Comparison of ENCODE assay signal across 26 cellular contexts in genomic region chr1:84745857-84746256, GRCh38.
"Had no signal": no experiment of that assay in that cellular context is flagged by ENCODE, and none has a peak within 500 bp of the region (broad histone marks: within the 10 kb centered on the region; RNA-seq: fewer than 3 reads in every experiment).

No MANE protein-coding gene starts in this region.

- DNase-seq: stimulated activated CD4-positive, alpha-beta T cell treated with anti-CD3 and anti-CD28 coated beads, Interleukin-2, amount 100 ng/mL, for 48 hours; stimulated activated CD4-positive, alpha-beta T cell treated with anti-CD3 and anti-CD28 coated beads, Interleukin-4, amount 100 ng/mL, for 1 hour; stimulated activated CD4-positive, alpha-beta T cell treated with anti-CD3 and anti-CD28 coated beads, Interleukin-4, amount 100 ng/mL, for 24 hours; stimulated activated CD4-positive, alpha-beta T cell treated with anti-CD3 and anti-CD28 coated beads, Interleukin-4, amount 100 ng/mL, for 4 hours; stimulated activated CD8-positive, alpha-beta memory T cell treated with anti-CD3 and anti-CD28 coated beads, Interleukin-4, amount 100 ng/mL, for 48 hours; stimulated activated naive B cell treated with anti-CD40 and anti-IgM and Interleukin-4, amounts not matched to agents 10 μg/mL and 1 μg/mL and 100 μg/mL, for 72 hours; stimulated activated naive CD4-positive, alpha-beta T cell; stimulated activated naive CD4-positive, alpha-beta T cell treated with Interleukin-2 at 50 U/mL for 16 hours; stimulated activated naive CD8-positive, alpha-beta T cell treated with anti-CD3 and anti-CD28 coated beads, Interleukin-15, amount 100 ng/mL, for 72 hours; stimulated activated naive CD8-positive, alpha-beta T cell treated with anti-CD3 and anti-CD28 coated beads, Interleukin-15, Interleukin-2, amounts not matched to agents 100 U/mL and 50 U/mL, for 24 hours; stomach; substantia nigra; testis; thyroid gland; tibial artery; transverse colon; trophoblast cell; upper lobe of left lung; upper lobe of right lung; uterus had no signal

- H3K27me3 ChIP-seq: suprapubic skin, testis, thyroid gland, tibial artery, tibial nerve, transverse colon, upper lobe of left lung, upper lobe of right lung, uterus, vagina had no signal

- ATAC-seq: stimulated activated effector memory CD8-positive, alpha-beta T cell treated with anti-CD3 and anti-CD28 coated beads, Interleukin-12 subunit alpha, Interleukin-12 subunit beta, amount 100 ng/mL, for 72 hours; stimulated activated memory B cell treated with anti-CD40 and anti-IgM and Interleukin-4, amounts not matched to agents 10 μg/mL and 1 μg/mL and 100 μg/mL, for 72 hours; stimulated activated naive B cell treated with anti-CD40 and anti-IgM and Interleukin-4, amounts not matched to agents 10 μg/mL and 1 μg/mL and 100 μg/mL, for 72 hours; stimulated activated naive CD8-positive, alpha-beta T cell treated with anti-CD3 and anti-CD28 coated beads, Interleukin-15, amount 100 ng/mL, for 72 hours; stimulated activated naive CD8-positive, alpha-beta T cell treated with anti-CD3 and anti-CD28 coated beads, Interleukin-15, Interleukin-2, amounts not matched to agents 100 U/mL and 50 U/mL, for 24 hours; upper lobe of right lung had no signal

- H3K9me3 ChIP-seq: stomach, suprapubic skin, testis, thoracic aorta, thyroid gland, tibial artery, tibial nerve, transverse colon, upper lobe of left lung, upper lobe of right lung, uterus, vagina had no signal

- H3K27ac ChIP-seq: stomach, suprapubic skin, testis, thoracic aorta, thyroid gland, tibial artery, tibial nerve, transverse colon, upper lobe of left lung, upper lobe of right lung, uterus, vagina had no signal

- H3K4me1 ChIP-seq: testis, thyroid gland, tibial artery, tibial nerve, transverse colon, upper lobe of left lung, upper lobe of right lung, uterus, vagina had no signal

- H3K4me3 ChIP-seq: stomach, suprapubic skin, testis, thoracic aorta, thyroid gland, tibial artery, tibial nerve, transverse colon, upper lobe of left lung, upper lobe of right lung, uterus, vagina had no signal

- H3K36me3 ChIP-seq: stomach, suprapubic skin, thoracic aorta, thyroid gland, tibial artery, tibial nerve, transverse colon, upper lobe of left lung, upper lobe of right lung, uterus, vagina had no signal
